8 cellular contexts compared by ENCODE assay signal in the genomic region with DNA sequence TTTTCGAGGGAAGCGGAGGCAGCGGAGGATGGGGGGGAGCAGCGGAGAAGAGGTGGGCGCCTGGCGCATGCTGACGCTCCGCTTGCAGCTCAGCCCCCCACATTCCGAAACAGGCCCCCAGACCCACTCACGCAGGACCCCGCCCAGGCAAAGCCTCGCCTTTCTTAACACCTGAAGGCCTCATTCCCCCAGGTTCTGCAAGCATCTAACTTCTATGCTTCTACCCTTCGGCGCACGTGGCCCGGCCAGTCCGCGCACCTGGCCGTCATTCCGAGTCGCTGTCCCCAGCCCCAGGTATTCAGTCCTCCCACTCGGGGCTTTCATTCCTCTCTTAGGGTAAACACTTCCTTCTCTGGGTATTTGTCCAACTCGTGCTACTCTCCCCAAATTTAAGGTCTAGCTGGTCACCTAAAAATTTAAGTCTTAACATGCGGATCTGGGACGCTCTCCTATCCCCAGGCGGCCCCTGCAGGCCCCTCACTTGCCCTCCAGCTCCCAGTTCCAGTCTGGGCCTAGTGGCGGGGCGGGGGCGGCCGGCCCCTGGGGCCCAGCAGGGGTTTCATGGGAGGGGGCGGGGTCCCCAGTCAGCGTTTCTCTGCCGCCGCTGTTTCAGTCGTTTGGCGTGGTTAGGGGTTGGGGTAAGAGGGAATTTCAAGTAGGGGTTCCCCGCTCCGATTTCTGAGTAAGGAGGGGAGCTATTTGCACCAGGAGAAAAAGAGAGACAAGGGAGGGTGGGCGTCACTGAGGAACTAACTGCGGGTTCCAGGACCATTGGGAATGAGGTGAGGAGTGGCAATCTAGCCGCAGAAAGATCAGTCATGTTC. TPM values are rescaled to one million over a fixed set of nuclear protein-coding genes. Genes with fewer than 3 reads are reported as not detected.
DNase-seq lines count a peak whose midpoint lies in the region; ATAC-seq and TF ChIP-seq lines count a peak whose summit lies in the region.

No MANE protein-coding gene starts in this region.

- H3K9ac ChIP-seq in liver (ENCODE audit: low read depth in 1 of 2, low read length in 2 of 2), result peak overlapping the region in 1 of 2 donors; percentile 54

- no peak for TF ChIP-seq POLR2A in Peyer's patch (IDR thresholded peaks at IDR 0.05)

- H3K36me3 Mint-ChIP-seq in MCF 10A (ENCODE audit: insufficient read depth, unreplicated experiment), result peaks cover 13% of the 10 kb centered on the region

- CTCF ChIA-PET in MCF 10A (lab: Yijun Ruan, JAX), result interaction anchor here (0.7 to 9.4 kb wide), 22 partner anchors 10 to 445 kb away, joined by 3 to 118 read pairs (median 6); a partner anchor contains a TSS

- H3K9me3 Mint-ChIP-seq in MCF 10A (ENCODE audit: unreplicated experiment), result no peaks in the 10 kb centered on the region

- H3K27ac ChIP-seq in cardiac muscle cell, result peak overlapping the region; percentile 85
- peak overlapping the region; percentile 94 to 99 (median 96) for H3K27ac ChIP-seq in Peyer's patch
- peak overlapping the region; percentile 96 to 97 for H3K27ac ChIP-seq in liver (ENCODE audit: low read depth in 1 of 2, low read length in 2 of 2)

- H3K4me1 Mint-ChIP-seq in MCF 10A (ENCODE audit: insufficient read depth, unreplicated experiment), result peaks cover 44% of the 10 kb centered on the region

- H3K27ac Mint-ChIP-seq in MCF 10A (ENCODE audit: low read depth, unreplicated experiment), result peak overlapping the region; percentile 97

- POLR2A ChIA-PET in MCF 10A (lab: Yijun Ruan, JAX), result interaction anchor here (0.6 to 41.1 kb wide), 11 partner anchors 8 to 330 kb away, joined by 3 to 1917 read pairs (median 10); a partner anchor contains a TSS

- H3K36me3 ChIP-seq in cardiac muscle cell (no peaks in the 10 kb centered on the region), Peyer's patch (no peaks in the 10 kb centered on the region), liver (ENCODE audit: control insufficient read depth in 4 of 4, insufficient read depth in 3 of 4, low read depth in 1 of 4, low read length in 3 of 4) (no peaks in the 10 kb centered on the region)

- peak overlapping the region; percentile 90 for H3K4me3 Mint-ChIP-seq in MCF 10A (ENCODE audit: unreplicated experiment)

- DNase-seq in cardiac muscle cell (ENCODE audit: low read depth in 1 of 2, low spot score in 1 of 2) (peak in 1 of 2 donors; percentile 70), left cardiac atrium (no peak), Peyer's patch (peak; percentile 61 to 81 (median 72)), MCF 10A (ENCODE audit: unreplicated experiment) (peak; percentile 57)
- peak; percentile 81 for DNase-seq in stimulated activated naive CD8-positive, alpha-beta T cell treated with anti-CD3 and anti-CD28 coated beads, Interleukin-15, Interleukin-2, amounts not matched to agents 100 U/mL and 50 U/mL, for 24 hours

- TF ChIP-seq CTCF in cardiac muscle cell (IDR thresholded peaks at IDR 0.05; ENCODE audit: low read depth, low read length) (no peak), Peyer's patch (IDR thresholded peaks at IDR 0.05) (no peak), MCF 10A (IDR thresholded peaks at IDR 0.05; ENCODE audit: unreplicated experiment) (no peak), liver (IDR thresholded peaks at IDR 0.05; ENCODE audit: low read depth, low read length, missing input control) (peak; percentile 3)

- no peak for TF ChIP-seq RAD21 in liver (IDR thresholded peaks at IDR 0.05)

- no peak for ATAC-seq in left cardiac atrium
- ATAC-seq in stimulated activated naive CD8-positive, alpha-beta T cell treated with anti-CD3 and anti-CD28 coated beads, Interleukin-15, Interleukin-2, amounts not matched to agents 100 U/mL and 50 U/mL, for 24 hours, result peak; percentile 6
- no peak for ATAC-seq in HG02763 (IDR thresholded peaks at IDR 0.05; ENCODE audit: unreplicated experiment)
- ATAC-seq in HG03139 (IDR thresholded peaks at IDR 0.05; ENCODE audit: unreplicated experiment), result no peak

- no peaks in the 10 kb centered on the region for H3K9me3 ChIP-seq in cardiac muscle cell (ENCODE audit: low read depth)
- H3K9me3 ChIP-seq in Peyer's patch, result no peaks in the 10 kb centered on the region
- no peaks in the 10 kb centered on the region for H3K9me3 ChIP-seq in liver (ENCODE audit: control insufficient read depth in 4 of 4, low read length in 3 of 4)

- no peaks in the 10 kb centered on the region for H3K27me3 Mint-ChIP-seq in MCF 10A (ENCODE audit: insufficient read depth, unreplicated experiment)

- 4% methylated on average over 41 of the region's 41 CpGs for WGBS in liver

- H3K27me3 ChIP-seq in cardiac muscle cell, result no peaks in the 10 kb centered on the region
- H3K27me3 ChIP-seq in Peyer's patch, result no peaks in the 10 kb centered on the region
- no peaks in the 10 kb centered on the region for H3K27me3 ChIP-seq in liver (ENCODE audit: control insufficient read depth in 4 of 4, insufficient read depth in 4 of 4, low read length in 3 of 4)

- H3K4me3 ChIP-seq in cardiac muscle cell (peak overlapping the region; percentile 75), Peyer's patch (peak overlapping the region; percentile 70 to 91 (median 83)), liver (ENCODE audit: low read depth in 1 of 3, low read length in 3 of 3) (peak overlapping the region; percentile 59 to 73 (median 73))

- H3K4me1 ChIP-seq in cardiac muscle cell (ENCODE audit: low read depth), result peaks cover 10% of the 10 kb centered on the region
- H3K4me1 ChIP-seq in Peyer's patch, result peaks cover 0 to 25% (median 13%) of the 10 kb centered on the region in 4 donors
- peaks cover 4 to 37% (median 29%) of the 10 kb centered on the region in 4 donors for H3K4me1 ChIP-seq in liver (ENCODE audit: control insufficient read depth in 4 of 4, insufficient read depth in 4 of 4, low read length in 3 of 4)

- intact Hi-C loops in left cardiac atrium (cut with DNase I) (loop anchor here in 1 of 2 donors (2.0 kb wide), 1 partner anchor 25 kb away; a partner anchor contains a TSS), MCF 10A (cut with micrococcal nuclease) (loop anchor here (1.0 to 5.0 kb wide), 4 partner anchors 45 to 443 kb away; a partner anchor contains a TSS)

- no TSS peak for BruUV-seq in MCF 10A (replicated peaks; lab: Mats Ljungman, UMichigan)

TF ChIP-seq in liver, 16 proteins besides CTCF, POLR2A, EP300 and RAD21:
- TF ChIP-seq, protein P1, sequence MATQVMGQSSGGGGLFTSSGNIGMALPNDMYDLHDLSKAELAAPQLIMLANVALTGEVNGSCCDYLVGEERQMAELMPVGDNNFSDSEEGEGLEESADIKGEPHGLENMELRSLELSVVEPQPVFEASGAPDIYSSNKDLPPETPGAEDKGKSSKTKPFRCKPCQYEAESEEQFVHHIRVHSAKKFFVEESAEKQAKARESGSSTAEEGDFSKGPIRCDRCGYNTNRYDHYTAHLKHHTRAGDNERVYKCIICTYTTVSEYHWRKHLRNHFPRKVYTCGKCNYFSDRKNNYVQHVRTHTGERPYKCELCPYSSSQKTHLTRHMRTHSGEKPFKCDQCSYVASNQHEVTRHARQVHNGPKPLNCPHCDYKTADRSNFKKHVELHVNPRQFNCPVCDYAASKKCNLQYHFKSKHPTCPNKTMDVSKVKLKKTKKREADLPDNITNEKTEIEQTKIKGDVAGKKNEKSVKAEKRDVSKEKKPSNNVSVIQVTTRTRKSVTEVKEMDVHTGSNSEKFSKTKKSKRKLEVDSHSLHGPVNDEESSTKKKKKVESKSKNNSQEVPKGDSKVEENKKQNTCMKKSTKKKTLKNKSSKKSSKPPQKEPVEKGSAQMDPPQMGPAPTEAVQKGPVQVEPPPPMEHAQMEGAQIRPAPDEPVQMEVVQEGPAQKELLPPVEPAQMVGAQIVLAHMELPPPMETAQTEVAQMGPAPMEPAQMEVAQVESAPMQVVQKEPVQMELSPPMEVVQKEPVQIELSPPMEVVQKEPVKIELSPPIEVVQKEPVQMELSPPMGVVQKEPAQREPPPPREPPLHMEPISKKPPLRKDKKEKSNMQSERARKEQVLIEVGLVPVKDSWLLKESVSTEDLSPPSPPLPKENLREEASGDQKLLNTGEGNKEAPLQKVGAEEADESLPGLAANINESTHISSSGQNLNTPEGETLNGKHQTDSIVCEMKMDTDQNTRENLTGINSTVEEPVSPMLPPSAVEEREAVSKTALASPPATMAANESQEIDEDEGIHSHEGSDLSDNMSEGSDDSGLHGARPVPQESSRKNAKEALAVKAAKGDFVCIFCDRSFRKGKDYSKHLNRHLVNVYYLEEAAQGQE (IDR thresholded peaks at IDR 0.05), result peak; percentile 38
- no peak for TF ChIP-seq FOXA2 (IDR thresholded peaks at IDR 0.05)

RNA-seq across cellular contexts. Expression of a gene that starts 2.7 kb away (rescaled TPM):
- 25.5 and 25.6 TPM in 2 replicates for total RNA-seq in cardiac muscle cell
- polyA plus RNA-seq in cardiac muscle cell, result 4.6 and 4.7 TPM in 2 replicates
- total RNA-seq in left cardiac atrium, result 10 to 100 TPM; 49.6 to 52.6 TPM
- total RNA-seq in Peyer's patch, result 100 to 1,000 TPM in 3 of 4 donors, 10 to 100 TPM in 1; 35.5 to 412 (median 346) TPM
- total RNA-seq in MCF 10A (2022), result 169 and 175 TPM in 2 replicates
- 10 to 100 TPM; 10.3 to 50.2 TPM for total RNA-seq in liver
- 10 to 100 TPM in 1 of 2 donors, 1 to 10 TPM in 1; 7.0 to 31.9 TPM for polyA plus RNA-seq in liver

RNA-seq across cellular contexts. Expression of a gene that starts 6.5 kb away (rescaled TPM):
- total RNA-seq in cardiac muscle cell, result not detected in 2 replicates
- 0.72 TPM in 1 of 2 replicates, not detected in the other for polyA plus RNA-seq in cardiac muscle cell
- not detected for total RNA-seq in left cardiac atrium
- not detected for total RNA-seq in Peyer's patch
- 0.83 TPM in 1 of 2 replicates, not detected in the other for total RNA-seq in MCF 10A (2022)
- under 1 TPM in 1 of 2 donors, not detected in 1; 0.42 TPM for total RNA-seq in liver
- polyA plus RNA-seq in liver, result not detected

RNA-seq across cellular contexts. Expression of a gene that starts 16.7 kb away (rescaled TPM):
- total RNA-seq in cardiac muscle cell (34.3 and 39.7 TPM in 2 replicates), left cardiac atrium (10 to 100 TPM; 25.9 to 30.8 TPM), Peyer's patch (10 to 100 TPM; 29.7 to 50.3 (median 46.3) TPM), MCF 10A (2022) (65.4 and 91.1 TPM in 2 replicates), liver (10 to 100 TPM; 10.4 to 20.2 TPM)
- polyA plus RNA-seq in cardiac muscle cell (59.2 and 60.8 TPM in 2 replicates), liver (10 to 100 TPM; 24.7 to 31.6 TPM)

RNA-seq across cellular contexts. Expression of a gene that starts 25.4 kb away (rescaled TPM):
- 52.9 and 96.5 TPM in 2 replicates for total RNA-seq in cardiac muscle cell
- polyA plus RNA-seq in cardiac muscle cell, result 157 and 337 TPM in 2 replicates
- total RNA-seq in left cardiac atrium, result 10 to 100 TPM; 26.9 to 33.8 TPM
- 10 to 100 TPM; 20.3 to 39.1 (median 26.5) TPM for total RNA-seq in Peyer's patch
- total RNA-seq in MCF 10A (2022), result 285 and 289 TPM in 2 replicates
- 10 to 100 TPM; 32.4 to 54.4 TPM for total RNA-seq in liver
- 10 to 100 TPM; 34.3 to 57.9 TPM for polyA plus RNA-seq in liver

RNA-seq across cellular contexts. Expression of a gene that starts 29.3 kb away (rescaled TPM):
- total RNA-seq in cardiac muscle cell, result 80.0 and 80.3 TPM in 2 replicates
- 66.8 and 70.7 TPM in 2 replicates for polyA plus RNA-seq in cardiac muscle cell
- 100 to 1,000 TPM in 1 of 2 donors, 10 to 100 TPM in 1; 88.7 to 102 TPM for total RNA-seq in left cardiac atrium
- total RNA-seq in Peyer's patch, result 100 to 1,000 TPM in 2 of 4 donors, 10 to 100 TPM in 2; 56.9 to 150 (median 104) TPM
- 667 and 885 TPM in 2 replicates for total RNA-seq in MCF 10A (2022)
- total RNA-seq in liver, result 10 to 100 TPM; 53.2 to 65.5 TPM
- 10 to 100 TPM; 27.2 to 62.8 TPM for polyA plus RNA-seq in liver
